Comparison of ENCODE assay signal across 15 cellular contexts in the genomic region with DNA sequence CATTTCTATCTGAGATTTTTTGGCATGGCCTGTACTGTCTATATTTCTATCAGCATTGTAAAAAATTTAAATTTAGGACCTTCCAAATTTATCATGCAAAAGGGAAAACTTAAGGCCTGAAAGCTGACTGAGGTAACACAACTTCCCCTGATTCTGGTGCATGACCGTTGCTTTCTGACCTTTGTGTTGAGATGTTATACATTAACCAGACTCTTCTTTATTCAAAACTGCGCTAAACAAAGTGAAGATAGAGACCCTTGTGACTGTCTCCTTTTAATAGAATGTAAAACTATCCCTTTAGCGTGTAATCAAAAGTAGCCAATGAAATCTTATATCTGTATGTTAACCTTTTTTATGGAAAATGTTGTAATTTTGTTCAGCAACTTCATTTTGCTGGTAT. TPM values are rescaled to one million over a fixed set of nuclear protein-coding genes. Genes with fewer than 3 reads are reported as not detected.
"Had no signal": no experiment of that assay in that cellular context is flagged by ENCODE, and none has a peak within 500 bp of the region (broad histone marks: within the 10 kb centered on the region; RNA-seq: fewer than 3 reads in every experiment).

No MANE protein-coding gene starts in this region.

RNA-seq across cellular contexts. Expression of a gene that starts 1.9 kb away (rescaled TPM):
- total RNA-seq: activated naive CD4-positive, alpha-beta T cell treated with anti-CD3 and anti-CD28 coated beads for 36 hours; activated naive CD4-positive, alpha-beta T cell treated with anti-CD3 and anti-CD28 coated beads, Interleukin-2, amount 50 U/mL, for 72 hours; activated naive CD8-positive, alpha-beta T cell treated with anti-CD3 and anti-CD28 coated beads for 36 hours; activated naive CD8-positive, alpha-beta T cell treated with anti-CD3 and anti-CD28 coated beads, Interleukin-2, amount 10 ng/mL, durations not matched to agents 7 days and 5 days; activated T-helper 1 cell treated with anti-CD3 and anti-CD28 coated beads, Interleukin-12 subunit alpha, Interleukin-12 subunit beta, Interleukin-2, Interleukin-4 antibody, amounts not matched to agents 30 ng/mL and 10 ng/mL and 1 ng/mL, durations not matched to agents 14 hours and 24 hours and 36 hours; activated T-helper 17 cell treated with anti-CD3 and anti-CD28 coated beads, Interleukin-2, amount 50 U/mL, for 72 hours; aorta; ascending aorta; astrocyte; breast epithelium; bronchial epithelial cell; cardiac muscle cell; cardiac septum; cerebellum; chondrocyte had no signal
- polyA plus RNA-seq: aorta, cardiac muscle cell had no signal
